In the genomic region with DNA sequence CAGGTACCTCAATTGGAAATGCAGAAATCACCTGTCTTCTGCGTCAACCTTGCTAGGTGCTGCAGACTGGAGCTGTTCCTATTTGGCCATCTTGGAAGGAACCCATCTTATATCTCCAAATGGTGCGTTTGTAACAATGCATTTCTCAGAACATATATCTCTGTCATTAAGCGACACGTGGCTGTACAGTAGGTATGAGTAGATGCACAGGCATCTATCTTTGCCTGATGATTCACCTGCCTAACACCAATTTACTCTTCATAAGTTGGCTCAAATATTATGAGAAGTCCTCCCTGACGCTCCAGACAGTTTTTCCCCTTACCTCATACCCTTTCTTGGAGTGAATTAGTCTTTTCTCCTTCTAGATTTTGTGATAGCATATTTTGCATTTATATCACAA, we compare ENCODE assay signal across 1 cellular context.
TF ChIP-seq lines count a peak whose summit lies in the region.

No MANE protein-coding gene starts in this region.

TF ChIP-seq in H1, 55 proteins besides CTCF, POLR2A, EP300 and RAD21:
- TF ChIP-seq CEBPB (IDR thresholded peaks at IDR 0.05; ENCODE audit: low read depth, low read length) = no peak
- no peak for TF ChIP-seq SP1 (IDR thresholded peaks at IDR 0.05; ENCODE audit: low read depth, low read length)
- TF ChIP-seq SRF (IDR thresholded peaks at IDR 0.05; ENCODE audit: low read depth, low read length) = no peak
